1 cellular context compared by ENCODE assay signal in genomic region chr16:2242598-2242997, GRCh38.
TF ChIP-seq lines count a peak whose summit lies in the region.

No MANE protein-coding gene starts in this region.

TF ChIP-seq in SK-N-SH, 30 proteins besides CTCF, POLR2A, EP300 and RAD21 (continued from another document):
- TF ChIP-seq USF1 (IDR thresholded peaks at IDR 0.05; ENCODE audit: borderline replicate concordance, low read depth) (no peak), MEF2A (IDR thresholded peaks at IDR 0.05; ENCODE audit: borderline replicate concordance, low read depth) (no peak)
TF ChIP-seq in SK-N-SH: peak in this region for 0.
